8 cellular contexts compared by ENCODE assay signal in the genomic region with DNA sequence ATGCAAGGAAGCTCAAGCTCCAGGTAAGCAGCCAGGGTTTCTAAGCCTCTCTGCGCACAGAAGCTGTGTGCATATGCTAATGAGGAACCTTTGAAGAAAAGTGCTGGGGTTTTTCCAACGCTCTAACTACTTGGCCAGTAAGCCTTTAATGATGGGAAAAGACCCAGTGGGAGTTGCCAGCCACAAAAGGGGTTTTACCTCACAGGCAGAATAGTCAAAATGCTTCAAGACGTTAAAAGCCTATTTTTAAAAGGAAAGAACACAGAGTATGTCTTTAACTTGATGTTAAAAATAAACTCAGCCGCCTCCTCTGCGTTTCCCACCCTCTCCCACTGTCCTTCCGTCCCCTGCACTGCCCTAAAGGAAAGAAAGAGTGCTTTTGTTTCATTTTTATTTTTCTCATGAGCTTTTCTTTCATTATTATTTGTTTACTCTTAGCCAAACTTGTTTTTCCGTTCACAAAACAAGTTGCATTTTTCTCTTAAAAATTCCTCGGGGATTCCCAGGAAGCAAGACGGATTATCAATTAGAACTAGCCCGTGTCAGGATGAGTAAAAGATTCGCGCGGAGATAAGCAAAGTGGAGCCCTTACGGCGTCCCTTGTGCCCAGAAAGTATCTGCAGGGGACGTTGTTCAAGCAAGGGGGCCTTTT.
A peak's percentile ranks its signal among the peaks of the same experiment; 100 is the strongest.
DNase-seq lines count a peak whose midpoint lies in the region; ATAC-seq and TF ChIP-seq lines count a peak whose summit lies in the region.

No MANE protein-coding gene starts in this region.

- DNase-seq in Right ventricle myocardium superior (no peak), Right ventricle myocardium inferior (ENCODE audit: missing footprints) (no peak), SK-N-MC (ENCODE audit: low read depth, low spot score) (peak; percentile 40), fibroblast of pulmonary artery (ENCODE audit: low read depth) (no peak), NCI-H446 (lab: John Stamatoyannopoulos, UW) (no peak), NCI-H1930 (lab: John Stamatoyannopoulos, UW) (no peak)

- TF ChIP-seq CTCF in fibroblast of pulmonary artery (IDR thresholded peaks at IDR 0.05; ENCODE audit: low read length, missing control alignments) (no peak), parathyroid adenoma (IDR thresholded peaks at IDR 0.05) (no peak)

- H3K9ac ChIP-seq in SK-N-MC (ENCODE audit: insufficient read length) (no peak overlapping the region), parathyroid adenoma (no peak overlapping the region)

- H3K36me3 ChIP-seq in SK-N-MC (ENCODE audit: insufficient read depth, low read length) (no peaks in the 10 kb centered on the region), parathyroid adenoma (ENCODE audit: control insufficient read depth, insufficient read depth, low read length) (no peaks in the 10 kb centered on the region)

- no peaks in the 10 kb centered on the region for H3K9me3 ChIP-seq in SK-N-MC (ENCODE audit: low read depth, low read length)
- no peaks in the 10 kb centered on the region for H3K9me3 ChIP-seq in parathyroid adenoma (ENCODE audit: control insufficient read depth, low read length)

- peak overlapping the region; percentile 64 for H3K4me2 ChIP-seq in parathyroid adenoma (ENCODE audit: low read length)

- no peaks in the 10 kb centered on the region for H3K79me2 ChIP-seq in parathyroid adenoma

- H3K27ac ChIP-seq in SK-N-MC (peak overlapping the region; percentile 58; the same call in 1 of the 2 replicates), parathyroid adenoma (no peak overlapping the region)

- peaks cover 3% of the 10 kb centered on the region for H3K4me1 ChIP-seq in parathyroid adenoma

- 0 out of 2 replicates have a peak overlapping the region, but pooled peaks have one; percentile 23 for H3K4me3 ChIP-seq in SK-N-MC
- peak overlapping the region; percentile 56 for H3K4me3 ChIP-seq in fibroblast of pulmonary artery (replicated peaks; ENCODE audit: low read depth, low read length)
- H3K4me3 ChIP-seq in parathyroid adenoma (ENCODE audit: low read depth, low read length), result peak overlapping the region; percentile 40

- ATAC-seq in Right ventricle myocardium superior (ENCODE audit: poor library complexity) (peak; percentile 54), Right ventricle myocardium inferior (no peak), HG02870 (IDR thresholded peaks at IDR 0.05; ENCODE audit: unreplicated experiment) (peak; percentile 69)

- H3K27me3 ChIP-seq in parathyroid adenoma (ENCODE audit: control insufficient read depth, insufficient read depth, low read length), result no peaks in the 10 kb centered on the region

- intact Hi-C loops in Right ventricle myocardium superior (cut with DNase I), result no loop called here
- intact Hi-C loops in Right ventricle myocardium inferior (cut with DNase I), result no loop called here

- peak overlapping the region; percentile 60 for H2AFZ ChIP-seq in parathyroid adenoma
